In genomic region chr9:81538929-81539716, GRCh38 we compare ENCODE assay signal across 19 cellular contexts.
"Had no signal": no experiment of that assay in that cellular context is flagged by ENCODE, and none has a peak within 500 bp of the region (broad histone marks: within the 10 kb centered on the region; RNA-seq: fewer than 3 reads in every experiment).

No MANE protein-coding gene starts in this region.

- H3K36me3 ChIP-seq: colonic mucosa, heart left ventricle, neutrophil, right atrium auricular region, thyroid gland, uterus had no signal

- H3K9me3 ChIP-seq: colonic mucosa, heart left ventricle, neutrophil, right atrium auricular region, thyroid gland, uterus had no signal

- H3K9me3 Mint-ChIP-seq: activated CD4-positive, alpha-beta memory T cell treated with anti-CD3 and anti-CD28 coated beads for 36 hours; activated T-cell treated with anti-CD3 and anti-CD28 coated beads, Interleukin-2, amount 50 U/mL, for 4 hours; mesothelial cell of epicardium; stimulated activated effector memory CD8-positive, alpha-beta T cell treated with anti-CD3 and anti-CD28 coated beads, Interleukin-12 subunit alpha, Interleukin-12 subunit beta, amount 100 ng/mL, for 72 hours had no signal

- H3K27ac Mint-ChIP-seq: activated CD4-positive, alpha-beta memory T cell treated with anti-CD3 and anti-CD28 coated beads for 36 hours; mesothelial cell of epicardium; stimulated activated effector memory CD8-positive, alpha-beta T cell treated with anti-CD3 and anti-CD28 coated beads, Interleukin-12 subunit alpha, Interleukin-12 subunit beta, amount 100 ng/mL, for 72 hours had no signal

- H3K4me1 Mint-ChIP-seq: stimulated activated effector memory CD8-positive, alpha-beta T cell treated with anti-CD3 and anti-CD28 coated beads, Interleukin-12 subunit alpha, Interleukin-12 subunit beta, amount 100 ng/mL, for 72 hours had no signal

- FAIRE-seq: endothelial cell of umbilical vein, small intestine had no signal

- H3K27me3 Mint-ChIP-seq: activated CD4-positive, alpha-beta memory T cell treated with anti-CD3 and anti-CD28 coated beads for 36 hours had no signal

- H3K4me3 Mint-ChIP-seq: activated CD4-positive, alpha-beta memory T cell treated with anti-CD3 and anti-CD28 coated beads for 36 hours; activated T-cell treated with anti-CD3 and anti-CD28 coated beads, Interleukin-2, amount 50 U/mL, for 4 hours; mesothelial cell of epicardium; stimulated activated effector memory CD8-positive, alpha-beta T cell treated with anti-CD3 and anti-CD28 coated beads, Interleukin-12 subunit alpha, Interleukin-12 subunit beta, amount 100 ng/mL, for 72 hours had no signal

- H3K4me1 ChIP-seq: colonic mucosa, foreskin keratinocyte, heart left ventricle, right atrium auricular region, uterus had no signal

- DNase-seq: activated CD4-positive, alpha-beta memory T cell treated with anti-CD3 and anti-CD28 coated beads for 36 hours; activated CD4-positive, alpha-beta T cell treated with anti-CD3 and anti-CD28 coated beads for 1 hour; activated T-cell treated with anti-CD3 and anti-CD28 coated beads, Interleukin-2, amount 50 U/mL, for 4 hours; aorta; colonic mucosa; foreskin keratinocyte; heart left ventricle; islet precursor cell; left ventricle myocardium superior; posterior cingulate gyrus; small intestine; T1000; thyroid gland; uterus had no signal

- H3K27me3 ChIP-seq: colonic mucosa, foreskin keratinocyte, heart left ventricle, neutrophil, right atrium auricular region, thyroid gland, uterus had no signal

- H3K36me3 Mint-ChIP-seq: activated CD4-positive, alpha-beta memory T cell treated with anti-CD3 and anti-CD28 coated beads for 36 hours; mesothelial cell of epicardium; stimulated activated effector memory CD8-positive, alpha-beta T cell treated with anti-CD3 and anti-CD28 coated beads, Interleukin-12 subunit alpha, Interleukin-12 subunit beta, amount 100 ng/mL, for 72 hours had no signal

- H3K27ac ChIP-seq: colonic mucosa, foreskin keratinocyte, heart left ventricle, neutrophil, right atrium auricular region, thyroid gland, uterus had no signal

- H3K4me3 ChIP-seq: colonic mucosa, heart left ventricle, right atrium auricular region, thyroid gland, uterus had no signal

- ATAC-seq: activated T-cell treated with anti-CD3 and anti-CD28 coated beads, Interleukin-2, amount 50 U/mL, for 4 hours; foreskin keratinocyte; heart left ventricle; left ventricle myocardium superior; stimulated activated effector memory CD8-positive, alpha-beta T cell treated with anti-CD3 and anti-CD28 coated beads, Interleukin-12 subunit alpha, Interleukin-12 subunit beta, amount 100 ng/mL, for 72 hours had no signal
